ENCODE assay signal across 15 cellular contexts in genomic region chr6:3270258-3270657, GRCh38. TPM values are rescaled to one million over a fixed set of nuclear protein-coding genes. Genes with fewer than 3 reads are reported as not detected.
DNase-seq lines count a peak whose midpoint lies in the region; ATAC-seq and TF ChIP-seq lines count a peak whose summit lies in the region.
"Had no signal": no experiment of that assay in that cellular context is flagged by ENCODE, and none has a peak within 500 bp of the region (broad histone marks: within the 10 kb centered on the region; RNA-seq: fewer than 3 reads in every experiment).

No MANE protein-coding gene starts in this region.

- peak overlapping the region; percentile 5 for H3K27ac Mint-ChIP-seq in neural progenitor cell
- H3K27ac Mint-ChIP-seq in activated CD4-positive, alpha-beta T cell treated with anti-CD3 and anti-CD28 coated beads, Interleukin-2, amount 10 ng/mL, durations not matched to agents 7 days and 5 days: no peak overlapping the region
- peak overlapping the region in 1 of 2 donors; percentile 66 for H3K27ac Mint-ChIP-seq in effector memory CD8-positive, alpha-beta T cell

- no peak for ATAC-seq in Right ventricle myocardium superior (ENCODE audit: poor library complexity)
- ATAC-seq in left lung: peak; percentile 78
- no peak for ATAC-seq in effector memory CD8-positive, alpha-beta T cell (replicated peaks)

- H3K27ac ChIP-seq in left ventricle myocardium inferior (replicated peaks) (no peak overlapping the region), left lung (no peak overlapping the region), neural progenitor cell (no peak overlapping the region)
- H3K27ac ChIP-seq: PC-9 had no signal

- H2AFZ ChIP-seq in neural progenitor cell (replicated peaks): no peak overlapping the region
- H2AFZ ChIP-seq: PC-9 had no signal

- H3K4me2 ChIP-seq in neural progenitor cell: no peak overlapping the region
- H3K4me2 ChIP-seq: PC-9 had no signal

- intact Hi-C loops in Right ventricle myocardium superior (cut with DNase I): loop anchor here (10.0 kb wide), 1 partner anchor 715 kb away; no protein-coding TSS in a partner anchor
- intact Hi-C loops in left ventricle myocardium inferior (cut with micrococcal nuclease): no loop called here
- intact Hi-C loops in left lung (cut with DNase I): loop anchor here in 1 of 2 donors (10.0 kb wide), 1 partner anchor 465 kb away; no protein-coding TSS in a partner anchor

- H3K36me3 ChIP-seq in left ventricle myocardium inferior: peaks cover 49% of the 10 kb centered on the region
- peaks cover 0 to 55% of the 10 kb centered on the region in 2 donors for H3K36me3 ChIP-seq in left lung
- H3K36me3 ChIP-seq in neural progenitor cell: no peaks in the 10 kb centered on the region

- H3K27me3 Mint-ChIP-seq in neural progenitor cell (ENCODE audit: insufficient read depth, low read depth): peaks cover 5% of the 10 kb centered on the region
- H3K27me3 Mint-ChIP-seq in activated CD4-positive, alpha-beta T cell treated with anti-CD3 and anti-CD28 coated beads, Interleukin-2, amount 10 ng/mL, durations not matched to agents 7 days and 5 days: no peaks in the 10 kb centered on the region
- H3K27me3 Mint-ChIP-seq in effector memory CD8-positive, alpha-beta T cell: no peaks in the 10 kb centered on the region

- no peaks in the 10 kb centered on the region for H3K9me3 Mint-ChIP-seq in neural progenitor cell
- H3K9me3 Mint-ChIP-seq in activated CD4-positive, alpha-beta T cell treated with anti-CD3 and anti-CD28 coated beads, Interleukin-2, amount 10 ng/mL, durations not matched to agents 7 days and 5 days: no peaks in the 10 kb centered on the region
- no peaks in the 10 kb centered on the region for H3K9me3 Mint-ChIP-seq in effector memory CD8-positive, alpha-beta T cell

- H4K20me1 ChIP-seq in neural progenitor cell (ENCODE audit: low read depth): peaks cover 19% of the 10 kb centered on the region

- CTCF ChIA-PET in activated CD4-positive, alpha-beta T cell treated with anti-CD3 and anti-CD28 coated beads, Interleukin-2, amount 10 ng/mL, durations not matched to agents 7 days and 5 days (lab: Charles Lee): interaction anchor here (2.0 kb wide), 1 partner anchor 10 kb away, joined by 8 read pairs; no protein-coding TSS in a partner anchor

- peaks cover 7% of the 10 kb centered on the region for H3K79me2 ChIP-seq in neural progenitor cell (ENCODE audit: low read depth)

- H3K4me3 Mint-ChIP-seq in neural progenitor cell: no peak overlapping the region
- H3K4me3 Mint-ChIP-seq in activated CD4-positive, alpha-beta T cell treated with anti-CD3 and anti-CD28 coated beads, Interleukin-2, amount 10 ng/mL, durations not matched to agents 7 days and 5 days: no peak overlapping the region
- no peak overlapping the region for H3K4me3 Mint-ChIP-seq in effector memory CD8-positive, alpha-beta T cell

- H3K4me1 Mint-ChIP-seq in neural progenitor cell: peaks cover 2% of the 10 kb centered on the region
- H3K4me1 Mint-ChIP-seq in activated CD4-positive, alpha-beta T cell treated with anti-CD3 and anti-CD28 coated beads, Interleukin-2, amount 10 ng/mL, durations not matched to agents 7 days and 5 days: peaks cover 2% of the 10 kb centered on the region
- peaks cover 22 to 28% of the 10 kb centered on the region in 2 donors for H3K4me1 Mint-ChIP-seq in effector memory CD8-positive, alpha-beta T cell (ENCODE audit: low read depth in 2 of 2)

- H3K4me1 ChIP-seq in left ventricle myocardium inferior: no peaks in the 10 kb centered on the region
- H3K4me1 ChIP-seq in left lung: no peaks in the 10 kb centered on the region
- H3K4me1 ChIP-seq in neural progenitor cell: no peaks in the 10 kb centered on the region

- H3K9ac ChIP-seq in neural progenitor cell: no peak overlapping the region

- no peaks in the 10 kb centered on the region for H3K27me3 ChIP-seq in left ventricle myocardium inferior (ENCODE audit: low read depth)
- no peaks in the 10 kb centered on the region for H3K27me3 ChIP-seq in left lung
- H3K27me3 ChIP-seq in neural progenitor cell: no peaks in the 10 kb centered on the region

- no peaks in the 10 kb centered on the region for H3F3A ChIP-seq in neural progenitor cell (ENCODE audit: low read depth)

- peak; percentile 17 for DNase-seq in Right ventricle myocardium superior
- no peak for DNase-seq in left ventricle myocardium inferior
- DNase-seq in left lung: no peak
- DNase-seq in neural progenitor cell (ENCODE audit: low spot score): no peak
- DNase-seq in activated CD4-positive, alpha-beta T cell treated with anti-CD3 and anti-CD28 coated beads, Interleukin-2, amount 10 ng/mL, durations not matched to agents 7 days and 5 days: no peak
- no peak for DNase-seq in effector memory CD8-positive, alpha-beta T cell
- DNase-seq in amniotic stem cell (lab: John Stamatoyannopoulos, UW): no peak
- no peak for DNase-seq in erythroblast (lab: John Stamatoyannopoulos, UW)
- DNase-seq: C1 segment of cervical spinal cord, COR-L47, Kasumi-1, NCI-H1930, NCI-H2171, NCI-H774, PC-9 had no signal

- H3K36me3 Mint-ChIP-seq in neural progenitor cell: peaks cover 34% of the 10 kb centered on the region
- H3K36me3 Mint-ChIP-seq in activated CD4-positive, alpha-beta T cell treated with anti-CD3 and anti-CD28 coated beads, Interleukin-2, amount 10 ng/mL, durations not matched to agents 7 days and 5 days (ENCODE audit: low read depth): peaks cover 7% of the 10 kb centered on the region
- peaks cover 18% of the 10 kb centered on the region for H3K36me3 Mint-ChIP-seq in effector memory CD8-positive, alpha-beta T cell (ENCODE audit: insufficient read depth)

- TF ChIP-seq POLR2A in erythroblast (IDR thresholded peaks at IDR 0.05; ENCODE audit: low read length): no peak

- TF ChIP-seq CTCF in left ventricle myocardium inferior (IDR thresholded peaks at IDR 0.05; ENCODE audit: borderline replicate concordance) (no peak), left lung (IDR thresholded peaks at IDR 0.05) (no peak), neural progenitor cell (IDR thresholded peaks at IDR 0.05) (no peak)

- H3K4me3 ChIP-seq in left ventricle myocardium inferior (no peak overlapping the region), left lung (no peak overlapping the region), neural progenitor cell (no peak overlapping the region)
- H3K4me3 ChIP-seq: PC-9 had no signal

- H3K9me3 ChIP-seq in left ventricle myocardium inferior (replicated peaks): no peaks in the 10 kb centered on the region
- H3K9me3 ChIP-seq in left lung: no peaks in the 10 kb centered on the region
- H3K9me3 ChIP-seq in neural progenitor cell (ENCODE audit: low read depth): no peaks in the 10 kb centered on the region

- POLR2A ChIA-PET in activated CD4-positive, alpha-beta T cell treated with anti-CD3 and anti-CD28 coated beads, Interleukin-2, amount 10 ng/mL, durations not matched to agents 7 days and 5 days (lab: Charles Lee): no interaction called here

RNA-seq across cellular contexts. Expression of gene PSMG4, which starts 11.5 kb away (rescaled TPM):
- total RNA-seq in Right ventricle myocardium superior (8.9 TPM), left ventricle myocardium inferior (11.2 TPM), left lung (10 to 100 TPM; 16.9 to 22.3 TPM), neural progenitor cell (ENCODE audit: low replicate concordance) (15.2 and 25.3 TPM in 2 replicates)
- total RNA-seq in activated CD4-positive, alpha-beta T cell treated with anti-CD3 and anti-CD28 coated beads, Interleukin-2, amount 10 ng/mL, durations not matched to agents 7 days and 5 days: 10 to 100 TPM; 21.5 to 24.7 TPM

RNA-seq across cellular contexts. Expression of gene TUBB2B, which starts 42.8 kb away (rescaled TPM):
- 1.3 TPM for total RNA-seq in Right ventricle myocardium superior
- total RNA-seq in left ventricle myocardium inferior: 1.4 TPM
- 1 to 10 TPM; 2.2 to 4.1 TPM for total RNA-seq in left lung
- 362 and 762 TPM in 2 replicates for total RNA-seq in neural progenitor cell (ENCODE audit: low replicate concordance)
- total RNA-seq in activated CD4-positive, alpha-beta T cell treated with anti-CD3 and anti-CD28 coated beads, Interleukin-2, amount 10 ng/mL, durations not matched to agents 7 days and 5 days: not detected

Comparison
In these comparisons a context has a peak if more than half of its experiments do, and no peak if none do; other contexts are left out.
1. RNA of gene TUBB2B, which starts 42.8 kb away (total RNA-seq): 362 to 762 TPM in neural progenitor cell; 2.2 to 4.1 TPM in left lung, 1.4 TPM in left ventricle myocardium inferior (single experiment), 1.3 TPM in Right ventricle myocardium superior (single experiment) and not detected in activated CD4-positive, alpha-beta T cell treated with anti-CD3 and anti-CD28 coated beads, Interleukin-2, amount 10 ng/mL, durations not matched to agents 7 days and 5 days; every median in the first group is over 10 times any median in the second.